In genomic region chr4:42282081-42282901, GRCh38 we compare ENCODE assay signal across 8 cellular contexts.
DNase-seq lines count a peak whose midpoint lies in the region; ATAC-seq and TF ChIP-seq lines count a peak whose summit lies in the region.

No MANE protein-coding gene starts in this region.

- H3K36me3 Mint-ChIP-seq in activated CD4-positive, alpha-beta T cell treated with anti-CD3 and anti-CD28 coated beads, Interleukin-2, amount 10 ng/mL, durations not matched to agents 24 days and 14 days (ENCODE audit: low read depth), result no peaks in the 10 kb centered on the region

- H3K9me3 Mint-ChIP-seq in activated CD4-positive, alpha-beta T cell treated with anti-CD3 and anti-CD28 coated beads, Interleukin-2, amount 10 ng/mL, durations not matched to agents 24 days and 14 days, result no peaks in the 10 kb centered on the region

- intact Hi-C loops in activated CD4-positive, alpha-beta T cell treated with anti-CD3 and anti-CD28 coated beads, Interleukin-2, amount 10 ng/mL, durations not matched to agents 24 days and 14 days (cut with micrococcal nuclease), result loop anchor here (1.0 to 2.0 kb wide), 2 partner anchors 237 to 583 kb away; no protein-coding TSS in a partner anchor
- intact Hi-C loops in left ventricle myocardium superior (cut with micrococcal nuclease), result loop anchor here (5.0 kb wide), 1 partner anchor 235 kb away; no protein-coding TSS in a partner anchor

- peaks cover 2% of the 10 kb centered on the region for H3K4me1 Mint-ChIP-seq in activated CD4-positive, alpha-beta T cell treated with anti-CD3 and anti-CD28 coated beads, Interleukin-2, amount 10 ng/mL, durations not matched to agents 24 days and 14 days

- peak; percentile 76 for TF ChIP-seq CTCF in retinal pigment epithelial cell (conservative IDR thresholded peaks at IDR 0.05; ENCODE audit: low read depth, low read length)

- no peaks in the 10 kb centered on the region for H3K27me3 Mint-ChIP-seq in activated CD4-positive, alpha-beta T cell treated with anti-CD3 and anti-CD28 coated beads, Interleukin-2, amount 10 ng/mL, durations not matched to agents 24 days and 14 days

- peak overlapping the region; percentile 19 for H3K4me3 ChIP-seq in retinal pigment epithelial cell (ENCODE audit: low read length)

- H3K4me3 Mint-ChIP-seq in activated CD4-positive, alpha-beta T cell treated with anti-CD3 and anti-CD28 coated beads, Interleukin-2, amount 10 ng/mL, durations not matched to agents 24 days and 14 days, result no peak overlapping the region

- ATAC-seq in GM21381 (IDR thresholded peaks at IDR 0.05; ENCODE audit: unreplicated experiment) (peak; percentile 64), HG03521 (IDR thresholded peaks at IDR 0.05; ENCODE audit: unreplicated experiment) (peak; percentile 64), left ventricle myocardium superior (peak; percentile 96)

- peak; percentile 84 for DNase-seq in activated CD4-positive, alpha-beta T cell treated with anti-CD3 and anti-CD28 coated beads, Interleukin-2, amount 10 ng/mL, durations not matched to agents 24 days and 14 days
- no peak for DNase-seq in activated CD4-positive, alpha-beta T cell treated with anti-CD3 and anti-CD28 coated beads, Interleukin-2, amount 50 U/mL, for 1 hour
- DNase-seq in NCI-H526 (lab: John Stamatoyannopoulos, UW), result peak; percentile 38 to 86
- DNase-seq in amniotic epithelial cell (ENCODE audit: low read depth), result peak; percentile 52
- peak; percentile 42 for DNase-seq in left ventricle myocardium superior
- peak; percentile 25 for DNase-seq in retinal pigment epithelial cell (ENCODE audit: low read depth)

- H3K27ac Mint-ChIP-seq in activated CD4-positive, alpha-beta T cell treated with anti-CD3 and anti-CD28 coated beads, Interleukin-2, amount 10 ng/mL, durations not matched to agents 24 days and 14 days, result no peak overlapping the region
